Comparison of ENCODE assay signal across 13 cellular contexts in the genomic region with DNA sequence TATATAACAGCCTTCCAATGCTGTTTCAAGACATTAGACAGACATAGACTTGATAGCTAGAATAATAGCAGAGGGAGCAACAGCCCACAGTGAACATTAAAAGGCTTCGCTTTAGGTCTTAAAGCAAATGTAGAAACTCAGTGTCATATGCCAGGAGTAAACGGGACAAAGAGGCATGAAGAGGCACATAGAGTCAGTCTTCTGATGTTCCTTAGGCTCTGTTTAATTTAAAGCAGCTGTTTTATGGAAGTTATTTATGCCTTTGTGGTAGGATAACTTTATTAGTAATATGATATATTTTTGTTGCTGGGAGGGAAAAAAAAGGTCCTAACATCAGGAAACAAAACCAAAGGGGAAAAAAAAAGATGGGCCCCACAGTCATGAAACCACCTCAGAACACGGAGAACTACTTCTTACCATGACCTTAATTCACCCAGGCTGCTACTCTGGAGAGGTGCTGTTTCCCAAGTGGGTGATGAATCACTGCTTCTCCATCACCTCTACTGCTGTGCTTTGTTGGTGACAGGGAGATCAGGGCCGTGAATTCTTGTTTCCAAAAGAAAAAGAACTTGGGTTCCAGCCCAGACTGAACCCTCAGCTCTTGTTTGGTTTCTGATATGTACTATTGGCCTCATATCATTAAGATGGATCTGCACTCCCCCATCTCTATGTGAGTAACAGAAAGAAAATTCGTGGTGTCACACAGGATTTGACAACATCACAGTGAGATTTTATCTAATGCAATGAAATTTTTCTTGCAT.
A peak's percentile ranks its signal among the peaks of the same experiment; 100 is the strongest.
DNase-seq lines count a peak whose midpoint lies in the region; ATAC-seq and TF ChIP-seq lines count a peak whose summit lies in the region.
"Had no signal": no experiment of that assay in that cellular context is flagged by ENCODE, and none has a peak within 500 bp of the region (broad histone marks: within the 10 kb centered on the region; RNA-seq: fewer than 3 reads in every experiment).

No MANE protein-coding gene starts in this region.

- H3K27me3 ChIP-seq in lower lobe of right lung (ENCODE audit: low read depth) (no peaks in the 10 kb centered on the region), MM.1S (replicated peaks; ENCODE audit: insufficient read depth, low read length) (no peaks in the 10 kb centered on the region)

- no peaks in the 10 kb centered on the region for H3F3A ChIP-seq in MM.1S (ENCODE audit: insufficient read depth, low read length)

- H3K36me3 ChIP-seq in lower lobe of right lung (no peaks in the 10 kb centered on the region), MM.1S (replicated peaks; ENCODE audit: insufficient read depth, low read length) (no peaks in the 10 kb centered on the region)

- intact Hi-C loops in lower lobe of right lung (cut with DNase I) = no loop called here

- H3K4me3 ChIP-seq in lower lobe of right lung (no peak overlapping the region), MM.1S (ENCODE audit: low read length) (no peak overlapping the region)

- H2AFZ ChIP-seq in MM.1S (ENCODE audit: low read length) = no peak overlapping the region

- no peaks in the 10 kb centered on the region for H3K79me2 ChIP-seq in MM.1S (ENCODE audit: low read length)

- DNase-seq in AG08395 (ENCODE audit: low spot score) (peak; percentile 85), LHCN-M2 (ENCODE audit: low read depth) (peak; percentile 88), dedifferentiated amniotic fluid mesenchymal stem cell (ENCODE audit: extremely low spot score) (peak; percentile 84), lower lobe of right lung (no peak), MM.1S (no peak)
- DNase-seq: activated gamma-delta T cell treated with Interleukin-2 at 50 U/mL for 16 hours; NCI-H1105; NCI-H69; stimulated activated CD4-positive, alpha-beta T cell treated with anti-CD3 and anti-CD28 coated beads, Interleukin-2, amount 100 ng/mL, for 48 hours had no signal

- H3K9ac ChIP-seq in MM.1S (ENCODE audit: low read length) = no peak overlapping the region

- no peaks in the 10 kb centered on the region for H3K9me3 ChIP-seq in lower lobe of right lung
- no peaks in the 10 kb centered on the region for H3K9me3 ChIP-seq in MM.1S (replicated peaks; ENCODE audit: insufficient read depth, low read length)

- H4K20me1 ChIP-seq in MM.1S (ENCODE audit: insufficient read depth, low read length) = no peaks in the 10 kb centered on the region

- peaks cover 9% of the 10 kb centered on the region for H3K4me1 ChIP-seq in lower lobe of right lung
- no peaks in the 10 kb centered on the region for H3K4me1 ChIP-seq in MM.1S (ENCODE audit: low read length)

- no peaks in the 10 kb centered on the region for H3K9me2 ChIP-seq in MM.1S (replicated peaks; ENCODE audit: insufficient read depth, low read length)

- H3K27ac ChIP-seq in lower lobe of right lung (no peak overlapping the region), MM.1S (ENCODE audit: low read length) (no peak overlapping the region)
- H3K27ac ChIP-seq: C4-2B had no signal

- H3K4me2 ChIP-seq in MM.1S (ENCODE audit: low read depth, low read length) = no peak overlapping the region

- TF ChIP-seq CTCF in lower lobe of right lung (IDR thresholded peaks at IDR 0.05) (no peak), MM.1S (IDR thresholded peaks at IDR 0.05; ENCODE audit: low read length) (no peak)

- ATAC-seq in lower lobe of right lung = peak; percentile 42 to 54
- no peak for ATAC-seq in GM19455 (IDR thresholded peaks at IDR 0.05; ENCODE audit: unreplicated experiment)
- no peak for ATAC-seq in esophagus mucosa
- ATAC-seq in HG03108 (IDR thresholded peaks at IDR 0.05; ENCODE audit: unreplicated experiment) = no peak

Comparison
In these comparisons a context has a peak if more than half of its experiments do, and no peak if none do; other contexts are left out.
1. DNase-seq: peak in AG08395 (single experiment), LHCN-M2 (single experiment) and dedifferentiated amniotic fluid mesenchymal stem cell (single experiment); none in lower lobe of right lung (single experiment) and MM.1S (single experiment).
2. ATAC-seq: peak in lower lobe of right lung (2 of 2); none in GM19455 (single experiment), esophagus mucosa (single experiment) and HG03108 (single experiment).